12 cellular contexts compared by ENCODE assay signal in genomic region chr3:94101860-94102259, GRCh38. TPM values are rescaled to one million over a fixed set of nuclear protein-coding genes. Genes with fewer than 3 reads are reported as not detected.
DNase-seq lines count a peak whose midpoint lies in the region; ATAC-seq, FAIRE-seq and TF ChIP-seq lines count a peak whose summit lies in the region.
"Had no signal": no experiment of that assay in that cellular context is flagged by ENCODE, and none has a peak within 500 bp of the region (broad histone marks: within the 10 kb centered on the region; RNA-seq: fewer than 3 reads in every experiment).

No MANE protein-coding gene starts in this region.

- TF ChIP-seq CTCF in DOHH2 (IDR thresholded peaks at IDR 0.05; ENCODE audit: low read depth, low read length, poor library complexity, severe bottlenecking) (peak; percentile 24), astrocyte (IDR thresholded peaks at IDR 0.05; ENCODE audit: insufficient read depth, low read depth, low read length) (no peak)

- H3K4me3 ChIP-seq in DOHH2 (ENCODE audit: low read length), result no peak overlapping the region
- no peak overlapping the region for H3K4me3 ChIP-seq in Karpas-422 (ENCODE audit: low read length)
- no peak overlapping the region for H3K4me3 ChIP-seq in astrocyte (ENCODE audit: insufficient read depth, low read depth, low read length)
- H3K4me3 ChIP-seq: testis had no signal

- H3K4me1 ChIP-seq in DOHH2 (ENCODE audit: control insufficient read depth, low read length), result no peaks in the 10 kb centered on the region
- no peaks in the 10 kb centered on the region for H3K4me1 ChIP-seq in Karpas-422 (ENCODE audit: low read length)
- H3K4me1 ChIP-seq in astrocyte (ENCODE audit: insufficient read depth, low read length), result no peaks in the 10 kb centered on the region

- H3K27me3 ChIP-seq in DOHH2 (ENCODE audit: control insufficient read depth, low read length), result no peaks in the 10 kb centered on the region
- no peaks in the 10 kb centered on the region for H3K27me3 ChIP-seq in Karpas-422 (ENCODE audit: low read length)
- no peaks in the 10 kb centered on the region for H3K27me3 ChIP-seq in astrocyte (ENCODE audit: insufficient read depth, low read length)
- H3K27me3 ChIP-seq: testis had no signal

- no peaks in the 10 kb centered on the region for H3K4me1 Mint-ChIP-seq in astrocyte (ENCODE audit: low read depth, unreplicated experiment)

- no peak overlapping the region for H3K27ac ChIP-seq in DOHH2 (ENCODE audit: low read depth, low read length)
- H3K27ac ChIP-seq in Karpas-422 (ENCODE audit: low read length), result no peak overlapping the region
- H3K27ac ChIP-seq in astrocyte (ENCODE audit: low read depth, low read length), result no peak overlapping the region
- H3K27ac ChIP-seq: testis had no signal

- H3K9me3 ChIP-seq in DOHH2 (ENCODE audit: control insufficient read depth, insufficient read depth, low read length), result no peaks in the 10 kb centered on the region
- no peaks in the 10 kb centered on the region for H3K9me3 ChIP-seq in Karpas-422 (ENCODE audit: low read length)
- no peaks in the 10 kb centered on the region for H3K9me3 ChIP-seq in astrocyte (ENCODE audit: insufficient read depth, low read depth, low read length)
- H3K9me3 ChIP-seq: testis had no signal

- H3K27ac Mint-ChIP-seq in astrocyte (ENCODE audit: unreplicated experiment), result no peak overlapping the region

- peak; percentile 81 for FAIRE-seq in astrocyte (lab: Jason Lieb, UNC)

- H3K36me3 Mint-ChIP-seq in astrocyte (ENCODE audit: low read depth, unreplicated experiment), result no peaks in the 10 kb centered on the region

- H2AFZ ChIP-seq in Karpas-422 (ENCODE audit: low read length), result no peak overlapping the region
- no peak overlapping the region for H2AFZ ChIP-seq in astrocyte (ENCODE audit: low read depth, low read length)

- H3K9me2 ChIP-seq in DOHH2 (replicated peaks; ENCODE audit: control insufficient read depth, low read length) (no peaks in the 10 kb centered on the region), Karpas-422 (replicated peaks; ENCODE audit: insufficient read depth, low read length) (no peaks in the 10 kb centered on the region)

- H3K4me3 Mint-ChIP-seq in astrocyte (ENCODE audit: unreplicated experiment), result no peak overlapping the region

- no peak for ATAC-seq in stimulated activated naive CD8-positive, alpha-beta T cell treated with anti-CD3 and anti-CD28 coated beads, Interleukin-15, Interleukin-2, amounts not matched to agents 100 U/mL and 50 U/mL, for 24 hours

- H4K20me1 ChIP-seq in DOHH2 (ENCODE audit: control insufficient read depth, insufficient read depth, low read depth, low read length), result no peaks in the 10 kb centered on the region
- no peaks in the 10 kb centered on the region for H4K20me1 ChIP-seq in Karpas-422 (ENCODE audit: insufficient read depth, low read depth, low read length)
- H4K20me1 ChIP-seq in astrocyte (ENCODE audit: insufficient read depth, low read length), result no peaks in the 10 kb centered on the region

- no peaks in the 10 kb centered on the region for H3K9me3 Mint-ChIP-seq in astrocyte (ENCODE audit: unreplicated experiment)

- no peaks in the 10 kb centered on the region for H3K79me2 ChIP-seq in DOHH2 (ENCODE audit: control insufficient read depth, low read length)
- H3K79me2 ChIP-seq in Karpas-422 (ENCODE audit: low read length), result no peaks in the 10 kb centered on the region
- H3K79me2 ChIP-seq in astrocyte (ENCODE audit: insufficient read depth, low read length), result no peaks in the 10 kb centered on the region

- H3K9ac ChIP-seq in Karpas-422 (ENCODE audit: low read length) (no peak overlapping the region), astrocyte (ENCODE audit: low read length) (no peak overlapping the region)

- DNase-seq in Karpas-422 (peak; percentile 65), astrocyte (ENCODE audit: low read depth) (no peak), myocyte (ENCODE audit: low read depth) (peak; percentile 3), cardiac septum (ENCODE audit: low spot score) (no peak), SW480 (ENCODE audit: low spot score) (no peak)
- no peak for DNase-seq in stimulated activated naive CD8-positive, alpha-beta T cell treated with anti-CD3 and anti-CD28 coated beads, Interleukin-15, Interleukin-2, amounts not matched to agents 100 U/mL and 50 U/mL, for 24 hours
- DNase-seq: GF-D8, NCI-H1436, posterior cingulate gyrus, RPMI8226, testis had no signal

- intact Hi-C loops in cardiac septum (cut with DNase I), result no loop called here

- no peaks in the 10 kb centered on the region for H3K27me3 Mint-ChIP-seq in astrocyte (ENCODE audit: low read depth, unreplicated experiment)

- no peaks in the 10 kb centered on the region for H3F3A ChIP-seq in DOHH2 (ENCODE audit: control insufficient read depth, insufficient read depth)

- H3K4me2 ChIP-seq in DOHH2 (ENCODE audit: low read length) (no peak overlapping the region), Karpas-422 (ENCODE audit: low read depth, low read length, poor library complexity, severe bottlenecking) (no peak overlapping the region), astrocyte (ENCODE audit: low read length) (no peak overlapping the region)

- H3K36me3 ChIP-seq in DOHH2 (ENCODE audit: control insufficient read depth, low read length), result peaks cover 14% of the 10 kb centered on the region
- H3K36me3 ChIP-seq in Karpas-422 (ENCODE audit: insufficient read depth, low read length), result peaks cover 27% of the 10 kb centered on the region; the same call in 1 of the 2 replicates
- H3K36me3 ChIP-seq in astrocyte (ENCODE audit: insufficient read depth, low read length), result peaks cover 6% of the 10 kb centered on the region

RNA-seq across cellular contexts. Expression of gene NSUN3, which starts 39.0 kb away (rescaled TPM):
- total RNA-seq in Karpas-422 (2014; rRNA removed; shearing (Covaris generic); ENCODE audit: low replicate concordance), result 15.3 and 36.9 TPM in 2 replicates
- total RNA-seq in astrocyte (9.4 and 10.3 TPM in 2 replicates), myocyte (8.5 and 9.6 TPM in 2 replicates), cardiac septum (6.8 TPM)
- polyA plus RNA-seq in myocyte (2012), result 5.6 TPM

RNA-seq across cellular contexts. Expression of gene DHFR2, which starts 39.1 kb away (rescaled TPM):
- 5.6 and 7.9 TPM in 2 replicates for total RNA-seq in Karpas-422 (2014; rRNA removed; shearing (Covaris generic); ENCODE audit: low replicate concordance)
- total RNA-seq in astrocyte (2.9 and 3.4 TPM in 2 replicates), myocyte (3.3 and 3.9 TPM in 2 replicates), cardiac septum (3.4 TPM)
- polyA plus RNA-seq in myocyte (2012), result 3.0 TPM

Comparison
In these comparisons a context has a peak if more than half of its experiments do, and no peak if none do; other contexts are left out.
1. DNase-seq: peak in Karpas-422 (single experiment) and myocyte (single experiment); none in astrocyte (single experiment), stimulated activated naive CD8-positive, alpha-beta T cell treated with anti-CD3 and anti-CD28 coated beads, Interleukin-15, Interleukin-2, amounts not matched to agents 100 U/mL and 50 U/mL, for 24 hours (single experiment), cardiac septum (single experiment) and SW480 (single experiment).